Comparison of ENCODE assay signal across 17 cellular contexts in the genomic region with DNA sequence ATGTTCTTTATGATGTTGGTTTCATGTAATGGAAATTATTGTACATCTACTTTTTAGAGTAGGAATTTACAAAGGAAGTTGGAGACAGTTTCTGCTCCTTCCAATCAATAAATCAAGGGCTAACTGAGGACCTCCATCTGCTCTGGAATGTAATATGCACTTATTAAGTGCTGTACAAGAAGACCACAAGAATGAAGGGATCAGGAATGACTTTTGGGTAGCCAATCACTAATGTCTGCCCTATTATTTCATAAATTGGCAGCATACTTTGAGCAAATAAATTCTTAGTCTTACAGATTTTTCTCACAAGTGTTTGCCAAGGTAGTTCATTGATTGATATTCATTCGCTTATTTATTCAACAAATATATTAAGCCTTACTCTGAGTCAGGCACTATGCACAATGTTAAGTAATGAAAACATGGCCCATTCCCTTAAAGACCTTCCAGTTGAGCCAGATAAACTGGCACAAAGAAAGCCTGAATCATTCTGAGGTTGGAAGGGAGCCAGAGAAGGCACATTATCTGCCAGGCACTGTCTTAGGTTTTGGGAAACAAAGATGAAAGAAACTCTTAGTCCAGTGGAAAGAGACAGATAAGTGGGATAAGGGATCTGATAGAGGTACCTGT. TPM values are rescaled to one million over a fixed set of nuclear protein-coding genes. Genes with fewer than 3 reads are reported as not detected.
DNase-seq lines count a peak whose midpoint lies in the region; ATAC-seq, FAIRE-seq and TF ChIP-seq lines count a peak whose summit lies in the region.
"Had no signal": no experiment of that assay in that cellular context is flagged by ENCODE, and none has a peak within 500 bp of the region (broad histone marks: within the 10 kb centered on the region; RNA-seq: fewer than 3 reads in every experiment).

No MANE protein-coding gene starts in this region.

- no peak overlapping the region for H3K9ac ChIP-seq in PC-3 (ENCODE audit: low read length)
- H3K9ac ChIP-seq: BLaER1 treated with 17β-estradiol and CSF1 and Interleukin-3, amounts not matched to agents 10 nM and 100 nM had no signal

- H3K27ac ChIP-seq in PC-3 (ENCODE audit: low read length) (peak overlapping the region; percentile 52), upper lobe of left lung (no peak overlapping the region)
- H3K27ac ChIP-seq: BLaER1 treated with 17β-estradiol and CSF1 and Interleukin-3, amounts not matched to agents 10 nM and 100 nM; PC-9 had no signal

- no peak for FAIRE-seq in bronchial epithelial cell (lab: Jason Lieb, UNC)

- no peaks in the 10 kb centered on the region for H3K9me2 ChIP-seq in PC-3 (replicated peaks; ENCODE audit: low read length)

- H3K4me3 ChIP-seq in PC-3 (ENCODE audit: low read length) = no peak overlapping the region
- H3K4me3 ChIP-seq in bronchial epithelial cell (ENCODE audit: low read depth, low read length) = no peak overlapping the region
- no peak overlapping the region for H3K4me3 ChIP-seq in upper lobe of left lung
- H3K4me3 ChIP-seq: BLaER1 treated with 17β-estradiol and CSF1 and Interleukin-3, amounts not matched to agents 10 nM and 100 nM; PC-9 had no signal

- DNase-seq in Caki2 (ENCODE audit: low read depth) = peak; percentile 20
- peak; percentile 81 for DNase-seq in PC-3
- peak; percentile 71 for DNase-seq in bronchial epithelial cell (ENCODE audit: low read depth)
- DNase-seq in myocyte (ENCODE audit: low read depth) = peak; percentile 48
- DNase-seq in inferior parietal cortex (ENCODE audit: extremely low spot score) = no peak
- DNase-seq in upper lobe of left lung = no peak
- DNase-seq in head of caudate nucleus = no peak
- DNase-seq: activated CD4-positive, alpha-beta T cell treated with anti-CD3 and anti-CD28 coated beads for 4 hours; activated T-cell treated with anti-CD3 and anti-CD28 coated beads, Interleukin-2, amount 50 U/mL, for 24 hours; amniotic stem cell; GF-D8; stimulated activated CD4-positive, alpha-beta T cell treated with anti-CD3 and anti-CD28 coated beads, Interleukin-2, amount 100 ng/mL, for 24 hours had no signal

- POLR2A ChIA-PET in PC-3 (lab: Charles Lee; ENCODE audit: unreplicated experiment) = no interaction called here

- H3K27me3 ChIP-seq in PC-3 (ENCODE audit: low read length) (peaks cover 20% of the 10 kb centered on the region), bronchial epithelial cell (ENCODE audit: control insufficient read depth, insufficient read depth, low read length) (peaks cover 2% of the 10 kb centered on the region), upper lobe of left lung (no peaks in the 10 kb centered on the region)

- in situ Hi-C loops in Caki2 (cut with HindIII; ENCODE audit: low pct_unique_long_range_greater_than_20kb, low sequenced_read_pairs) = no loop called here

- H2AFZ ChIP-seq in PC-3 (ENCODE audit: low read length) = no peak overlapping the region
- H2AFZ ChIP-seq: PC-9 had no signal

- no peak for TF ChIP-seq POLR2A in upper lobe of left lung (IDR thresholded peaks at IDR 0.05)

- no peaks in the 10 kb centered on the region for H4K20me1 ChIP-seq in PC-3 (ENCODE audit: low read length)
- H4K20me1 ChIP-seq: BLaER1 treated with 17β-estradiol and CSF1 and Interleukin-3, amounts not matched to agents 10 nM and 100 nM had no signal

- CTCF ChIA-PET in PC-3 (lab: Charles Lee) = no interaction called here

- H3K4me1 ChIP-seq in PC-3 (ENCODE audit: insufficient read depth, low read length) (peaks cover 12% of the 10 kb centered on the region), upper lobe of left lung (peaks cover 17 to 24% (median 22%) of the 10 kb centered on the region in 4 donors)

- H3K79me2 ChIP-seq in PC-3 (ENCODE audit: low read length) = no peaks in the 10 kb centered on the region

- peak overlapping the region; percentile 40; the same call in 1 of the 2 replicates for H3K4me2 ChIP-seq in PC-3 (ENCODE audit: low read length)
- H3K4me2 ChIP-seq: BLaER1 treated with 17β-estradiol and CSF1 and Interleukin-3, amounts not matched to agents 10 nM and 100 nM; PC-9 had no signal

- H3K9me3 ChIP-seq in PC-3 (ENCODE audit: low read length) (no peaks in the 10 kb centered on the region), upper lobe of left lung (no peaks in the 10 kb centered on the region)
- H3K9me3 ChIP-seq: BLaER1 treated with 17β-estradiol and CSF1 and Interleukin-3, amounts not matched to agents 10 nM and 100 nM had no signal

- intact Hi-C loops in PC-3 (cut with micrococcal nuclease) = no loop called here
- intact Hi-C loops in head of caudate nucleus (cut with DNase I) = loop anchor here (5.0 kb wide), 1 partner anchor 157 kb away; the partner anchor contains the start of gene ART4

- no TSS peak for BruUV-seq in PC-3 (replicated peaks; lab: Mats Ljungman, UMichigan)

- TF ChIP-seq EP300 in upper lobe of left lung (IDR thresholded peaks at IDR 0.05) = no peak

- no peaks in the 10 kb centered on the region for H3K36me3 ChIP-seq in PC-3 (ENCODE audit: low read depth, low read length)
- no peaks in the 10 kb centered on the region for H3K36me3 ChIP-seq in bronchial epithelial cell (ENCODE audit: control insufficient read depth, insufficient read depth, low read length)
- H3K36me3 ChIP-seq in upper lobe of left lung = no peaks in the 10 kb centered on the region
- H3K36me3 ChIP-seq: BLaER1 treated with 17β-estradiol and CSF1 and Interleukin-3, amounts not matched to agents 10 nM and 100 nM had no signal

- 65 to 76% methylated on average over 1 of the region's 1 CpG for WGBS in upper lobe of left lung, 2 donors

- H3F3A ChIP-seq in PC-3 (ENCODE audit: low read length, unreplicated experiment) = no peaks in the 10 kb centered on the region

- TF ChIP-seq CTCF in PC-3 (conservative IDR thresholded peaks at IDR 0.05; ENCODE audit: low read depth, low read length) (no peak), bronchial epithelial cell (IDR thresholded peaks at IDR 0.05; ENCODE audit: insufficient read depth, low read length, severe bottlenecking) (no peak), upper lobe of left lung (IDR thresholded peaks at IDR 0.05) (no peak)

- peak; percentile 50 for ATAC-seq in PC-3
- no peak for ATAC-seq in upper lobe of left lung (ENCODE audit: low FRiP score in 2 of 2)
- no peak for ATAC-seq in HG03354 (IDR thresholded peaks at IDR 0.05; ENCODE audit: poor library complexity, severe bottlenecking, unreplicated experiment)

RNA-seq across cellular contexts. Expression of gene PDE6H, which starts 26.7 kb away (rescaled TPM):
- total RNA-seq in Caki2 (2014; rRNA removed; shearing (Covaris generic); ENCODE audit: low replicate concordance) = not detected in 2 replicates
- total RNA-seq in PC-3 (2014; rRNA removed) = not detected in 2 replicates
- not detected in 2 replicates for total RNA-seq in bronchial epithelial cell
- total RNA-seq in myocyte = not detected in 2 replicates
- polyA plus RNA-seq in myocyte (2012) = not detected
- not detected for total RNA-seq in upper lobe of left lung
- total RNA-seq: glomerular endothelial cell, kidney epithelial cell, PC-9 had no signal

RNA-seq across cellular contexts. Expression of gene ARHGDIB, which starts 38.1 kb away (rescaled TPM):
- total RNA-seq in Caki2 (2014; rRNA removed; shearing (Covaris generic); ENCODE audit: low replicate concordance) = 3.8 and 11.8 TPM in 2 replicates
- total RNA-seq in PC-3 (2014; rRNA removed) (10.4 and 12.4 TPM in 2 replicates), bronchial epithelial cell (0.53 and 1.2 TPM in 2 replicates), myocyte (0.47 TPM in 1 of 2 replicates, not detected in the other), upper lobe of left lung (100 to 1,000 TPM; 169 to 307 (median 211) TPM)
- polyA plus RNA-seq in myocyte (2012) = 3.2 TPM

Comparison
In these comparisons a context has a peak if more than half of its experiments do, and no peak if none do; other contexts are left out.
1. DNase-seq: peak in Caki2 (single experiment), PC-3 (single experiment), bronchial epithelial cell (single experiment) and myocyte (single experiment); none in inferior parietal cortex (single experiment), upper lobe of left lung (0 of 2) and head of caudate nucleus (0 of 42).
2. RNA of gene ARHGDIB, which starts 38.1 kb away (total RNA-seq): 169 to 307 TPM in upper lobe of left lung; 3.8 to 11.8 TPM in Caki2, 10.4 to 12.4 TPM in PC-3, 0.53 to 1.2 TPM in bronchial epithelial cell and 0.47 TPM in myocyte; every median in the first group is over 10 times any median in the second.